Comparison of ENCODE assay signal across 8 cellular contexts in genomic region chr21:33196956-33197374, GRCh38. TPM values are rescaled to one million over a fixed set of nuclear protein-coding genes. Genes with fewer than 3 reads are reported as not detected.
A peak's percentile ranks its signal among the peaks of the same experiment; 100 is the strongest.
DNase-seq lines count a peak whose midpoint lies in the region; ATAC-seq and TF ChIP-seq lines count a peak whose summit lies in the region.

No MANE protein-coding gene starts in this region.

- no peaks in the 10 kb centered on the region for H3K79me2 ChIP-seq in Karpas-422 (ENCODE audit: low read length)

- 5 to 6% (median 6%) methylated on average over 13 of the region's 13 CpGs for WGBS in ovary, 3 donors

- no peaks in the 10 kb centered on the region for H3K9me2 ChIP-seq in Karpas-422 (replicated peaks; ENCODE audit: insufficient read depth, low read length)

- H3K27me3 ChIP-seq in Karpas-422 (ENCODE audit: low read length) (no peaks in the 10 kb centered on the region), ovary (no peaks in the 10 kb centered on the region)

- H3K4me3 ChIP-seq in Karpas-422 (ENCODE audit: low read length) (no peak overlapping the region), ovary (no peak overlapping the region)

- no peak overlapping the region for H3K4me2 ChIP-seq in Karpas-422 (ENCODE audit: low read depth, low read length, poor library complexity, severe bottlenecking)

- intact Hi-C loops in head of caudate nucleus (cut with DNase I) (loop anchor here (5.0 kb wide), 2 partner anchors 205 to 365 kb away; no protein-coding TSS in a partner anchor), ovary (cut with DNase I) (loop anchor here in 2 of 4 donors (5.0 kb wide), 2 partner anchors 250 to 365 kb away; no protein-coding TSS in a partner anchor)

- H2AFZ ChIP-seq in Karpas-422 (ENCODE audit: low read length): no peak overlapping the region

- H3K9me3 ChIP-seq in Karpas-422 (ENCODE audit: low read length) (no peaks in the 10 kb centered on the region), ovary (no peaks in the 10 kb centered on the region)

- no peak overlapping the region for H3K9ac ChIP-seq in Karpas-422 (ENCODE audit: low read length)

- no peak overlapping the region for H3K27ac ChIP-seq in Karpas-422 (ENCODE audit: low read length)
- H3K27ac ChIP-seq in ovary: peak overlapping the region; percentile 24 to 49

- TF ChIP-seq CTCF in ovary (IDR thresholded peaks at IDR 0.05): peak; percentile 53 to 73 (median 73)

- no peak for ATAC-seq in HG02938 (IDR thresholded peaks at IDR 0.05; ENCODE audit: unreplicated experiment)
- ATAC-seq in GM18520 (IDR thresholded peaks at IDR 0.05; ENCODE audit: unreplicated experiment): no peak

- no peaks in the 10 kb centered on the region for H3K36me3 ChIP-seq in Karpas-422 (ENCODE audit: insufficient read depth, low read length)
- H3K36me3 ChIP-seq in ovary: no peaks in the 10 kb centered on the region

- no peaks in the 10 kb centered on the region for H4K20me1 ChIP-seq in Karpas-422 (ENCODE audit: insufficient read depth, low read depth, low read length)

- H3K4me1 ChIP-seq in Karpas-422 (ENCODE audit: low read length): peaks cover 9% of the 10 kb centered on the region
- peaks cover 2% of the 10 kb centered on the region for H3K4me1 ChIP-seq in ovary (ENCODE audit: insufficient read depth)

- peak; percentile 56 for DNase-seq in DMS153 treated with DMSO at 0.1 percent for 48 hours (lab: John Stamatoyannopoulos, UW; ENCODE audit: unreplicated experiment)
- DNase-seq in Karpas-422: peak; percentile 85
- peak; percentile 49 for DNase-seq in RPMI7951 (ENCODE audit: low read depth)
- DNase-seq in activated effector memory CD4-positive, alpha-beta T cell treated with anti-CD3 and anti-CD28 coated beads, Interleukin-2, amount 50 U/mL, for 16 hours: peak; percentile 83
- peak; percentile 32 to 89 (median 70) for DNase-seq in head of caudate nucleus
- DNase-seq in ovary: peak; percentile 55 to 76 (median 62)

- TF ChIP-seq EP300 in ovary (IDR thresholded peaks at IDR 0.05): no peak

- no peak for TF ChIP-seq POLR2A in ovary (IDR thresholded peaks at IDR 0.05)

RNA-seq across cellular contexts. Expression of gene IFNAR2, which starts 32.8 kb away (rescaled TPM):
- total RNA-seq in Karpas-422 (2014; rRNA removed; shearing (Covaris generic); ENCODE audit: low replicate concordance): 10.2 and 25.3 TPM in 2 replicates
- 2.4 and 4.9 TPM in 2 replicates for total RNA-seq in RPMI7951 (2014; rRNA removed; shearing (Covaris generic))
- total RNA-seq in ovary: 10 to 100 TPM; 10.8 to 27.5 (median 20.5) TPM
- polyA plus RNA-seq in ovary: 10 to 100 TPM; 13.8 to 30.4 TPM
